ENCODE assay signal across 1 cellular context in the genomic region with DNA sequence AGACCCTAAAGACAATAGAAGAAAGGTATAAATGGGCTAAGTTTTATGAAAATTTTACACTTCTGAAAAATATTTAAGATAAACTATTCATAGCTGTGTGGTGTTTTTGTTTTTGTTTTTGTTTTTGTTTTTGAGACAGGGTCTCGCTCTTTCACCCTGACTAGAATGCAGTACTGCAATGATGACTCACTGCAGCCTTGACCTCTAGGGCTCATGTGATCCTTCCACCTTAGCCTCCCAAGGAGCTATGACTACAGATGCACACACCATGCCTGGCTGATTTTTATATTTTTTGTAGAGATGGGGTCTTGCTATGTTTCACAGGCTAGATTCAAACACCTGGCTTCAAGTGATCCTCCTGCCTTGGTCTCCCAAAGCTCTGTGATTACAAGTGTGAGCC.
TF ChIP-seq lines count a peak whose summit lies in the region.

No MANE protein-coding gene starts in this region.

TF ChIP-seq in GM23338, 12 proteins besides CTCF, POLR2A, EP300 and RAD21 (continued from another document):
- TF ChIP-seq ZNF462 (CRISPR knock-in tag; IDR thresholded peaks at IDR 0.05) (no peak), NANOG (IDR thresholded peaks at IDR 0.05; ENCODE audit: borderline replicate concordance) (no peak), STAT1 (IDR thresholded peaks at IDR 0.05; ENCODE audit: unreplicated experiment) (no peak), REST (IDR thresholded peaks at IDR 0.05; ENCODE audit: unreplicated experiment) (no peak)
